ENCODE assay signal across 13 cellular contexts in the genomic region with DNA sequence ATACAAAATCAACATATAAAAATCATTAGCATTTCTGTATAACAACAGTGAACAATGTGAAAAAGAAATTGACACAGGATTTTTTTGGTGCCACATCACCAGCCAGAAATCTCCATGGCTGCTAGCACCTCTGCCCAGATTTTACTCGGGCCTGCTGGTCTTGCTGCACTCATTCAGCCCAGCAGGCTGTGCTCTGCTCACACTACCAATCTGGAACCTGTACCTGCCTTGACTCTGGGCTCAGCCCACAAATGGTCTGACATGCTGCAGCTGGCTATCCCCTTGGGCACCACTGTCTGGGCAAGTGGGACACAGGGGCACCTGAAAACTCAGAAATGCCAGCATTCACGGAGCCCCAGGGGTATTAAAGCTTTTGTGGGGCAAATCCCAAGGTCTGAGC.
DNase-seq lines count a peak whose midpoint lies in the region; ATAC-seq and TF ChIP-seq lines count a peak whose summit lies in the region.
"Had no signal": no experiment of that assay in that cellular context is flagged by ENCODE, and none has a peak within 500 bp of the region (broad histone marks: within the 10 kb centered on the region; RNA-seq: fewer than 3 reads in every experiment).

No MANE protein-coding gene starts in this region.

- peak; percentile 23; the same call in 1 of the 2 replicates for TF ChIP-seq CTCF in IMR-90 (conservative IDR thresholded peaks at IDR 0.05; ENCODE audit: low read depth, low read length)
- TF ChIP-seq CTCF in nephron progenitor cell (IDR thresholded peaks at IDR 0.05), result peak; percentile 8

- no peaks in the 10 kb centered on the region for H3K4me1 Mint-ChIP-seq in nephron progenitor cell
- H3K4me1 Mint-ChIP-seq: activated naive CD4-positive, alpha-beta T cell treated with anti-CD3 and anti-CD28 coated beads, Interleukin-2, amount 50 U/mL, for 24 hours; naive thymus-derived CD8-positive, alpha-beta T cell had no signal

- no peak for ATAC-seq in IMR-90 (ENCODE audit: low read depth)
- ATAC-seq: naive thymus-derived CD8-positive, alpha-beta T cell had no signal

- H4K5ac ChIP-seq in IMR-90 (ENCODE audit: low read depth, low read length), result no peak overlapping the region

- H3K4me3 ChIP-seq in IMR-90 (ENCODE audit: insufficient read depth, low read depth, low read length), result no peak overlapping the region

- TF ChIP-seq RAD21 in IMR-90 (IDR thresholded peaks at IDR 0.05; ENCODE audit: low read length), result peak; percentile 31

- H3K4me3 Mint-ChIP-seq in nephron progenitor cell, result no peak overlapping the region
- H3K4me3 Mint-ChIP-seq: activated naive CD4-positive, alpha-beta T cell treated with anti-CD3 and anti-CD28 coated beads, Interleukin-2, amount 50 U/mL, for 24 hours; naive thymus-derived CD8-positive, alpha-beta T cell had no signal

- H3K9me3 ChIP-seq in IMR-90 (ENCODE audit: control insufficient read depth, insufficient read depth, low read length), result peaks cover 4% of the 10 kb centered on the region

- CTCF ChIA-PET in IMR-90 (lab: Yijun Ruan, JAX), result no interaction called here

- no peak overlapping the region for H3K4ac ChIP-seq in IMR-90 (ENCODE audit: low read depth, low read length)

- dilution Hi-C loops in IMR-90 (cut with HindIII; ENCODE audit: low sequenced_read_pairs, unreplicated experiment), result no loop called here

- H3K23ac ChIP-seq in IMR-90 (ENCODE audit: low read depth, low read length), result no peak overlapping the region

- no peak overlapping the region for H4K8ac ChIP-seq in IMR-90 (ENCODE audit: low read depth in 2 of 2, low read length in 2 of 2)

- no peak overlapping the region for H2BK120ac ChIP-seq in IMR-90 (ENCODE audit: low read depth, low read length)

- H3K18ac ChIP-seq in IMR-90 (ENCODE audit: low read depth, low read length), result no peak overlapping the region

- peaks cover 14% of the 10 kb centered on the region for H3K9me3 Mint-ChIP-seq in nephron progenitor cell

- no peak overlapping the region for H2AK9ac ChIP-seq in IMR-90 (replicated peaks; ENCODE audit: low read depth, low read length, poor library complexity)

- no peak overlapping the region for H3K27ac Mint-ChIP-seq in nephron progenitor cell
- H3K27ac Mint-ChIP-seq: activated naive CD4-positive, alpha-beta T cell treated with anti-CD3 and anti-CD28 coated beads, Interleukin-2, amount 50 U/mL, for 24 hours; naive thymus-derived CD8-positive, alpha-beta T cell had no signal

- no peak for TF ChIP-seq POLR2A in IMR-90 (IDR thresholded peaks at IDR 0.05; ENCODE audit: low read depth, low read length)

- intact Hi-C loops in IMR-90 (cut with micrococcal nuclease), result no loop called here

- H2AFZ ChIP-seq in IMR-90 (replicated peaks; ENCODE audit: low read length, poor library complexity), result peak overlapping the region; percentile 68

- 43% methylated on average over 1 of the region's 2 CpGs; no CpG with 5 or more reads in 1 of the 2 experiments for WGBS in IMR-90 (ENCODE audit: extremely low coverage in 2 of 2, insufficient read length in 1 of 2), 2 experiments

- no peak overlapping the region for H2BK15ac ChIP-seq in IMR-90 (ENCODE audit: low read depth, low read length)

- no peaks in the 10 kb centered on the region for H3K36me3 ChIP-seq in IMR-90 (ENCODE audit: control insufficient read depth, insufficient read depth, low read length)

- H3K79me1 ChIP-seq in IMR-90 (ENCODE audit: low read depth in 1 of 2, low read length in 2 of 2), result no peaks in the 10 kb centered on the region

- no peaks in the 10 kb centered on the region for H3K9me1 ChIP-seq in IMR-90 (ENCODE audit: insufficient read depth, low read length)

- H3K9ac ChIP-seq in IMR-90 (ENCODE audit: low read depth, low read length), result no peak overlapping the region

- no peak overlapping the region for H3K14ac ChIP-seq in IMR-90 (replicated peaks; ENCODE audit: low read depth, low read length)

- H3K36me3 Mint-ChIP-seq in nephron progenitor cell (ENCODE audit: low read depth), result no peaks in the 10 kb centered on the region
- H3K36me3 Mint-ChIP-seq: activated naive CD4-positive, alpha-beta T cell treated with anti-CD3 and anti-CD28 coated beads, Interleukin-2, amount 50 U/mL, for 24 hours had no signal

- no peak overlapping the region for H2BK20ac ChIP-seq in IMR-90 (ENCODE audit: low read depth, low read length)

- no peaks in the 10 kb centered on the region for H3K27me3 Mint-ChIP-seq in nephron progenitor cell (ENCODE audit: low read depth, poor library complexity)
- H3K27me3 Mint-ChIP-seq: activated naive CD4-positive, alpha-beta T cell treated with anti-CD3 and anti-CD28 coated beads, Interleukin-2, amount 50 U/mL, for 24 hours; naive thymus-derived CD8-positive, alpha-beta T cell had no signal

- in situ Hi-C loops in IMR-90 (cut with MboI; ENCODE audit: low sequenced_read_pairs), result no loop called here

- no peak overlapping the region for H2BK5ac ChIP-seq in IMR-90 (ENCODE audit: low read depth, low read length, poor library complexity, severe bottlenecking)

- H3K56ac ChIP-seq in IMR-90 (ENCODE audit: extremely low read depth, insufficient read depth, low read length), result no peak overlapping the region

- BruUV-seq in IMR-90 (replicated peaks; lab: Mats Ljungman, UMichigan), result no TSS peak

- H3K4me1 ChIP-seq in IMR-90 (ENCODE audit: control insufficient read depth, insufficient read depth, low read length), result no peaks in the 10 kb centered on the region

- POLR2A ChIA-PET in IMR-90 (lab: Charles Lee; ENCODE audit: unreplicated experiment), result no interaction called here

- H4K91ac ChIP-seq in IMR-90 (ENCODE audit: insufficient read depth, low read depth, low read length), result no peak overlapping the region

- no peaks in the 10 kb centered on the region for H4K20me1 ChIP-seq in IMR-90 (ENCODE audit: insufficient read depth, low read length)

- no peak overlapping the region for H2AK5ac ChIP-seq in IMR-90 (ENCODE audit: low read depth, low read length)

- H3K27me3 ChIP-seq in IMR-90 (ENCODE audit: control insufficient read depth, insufficient read depth, low read length), result no peaks in the 10 kb centered on the region

- no peak overlapping the region for H3K27ac ChIP-seq in IMR-90 (ENCODE audit: insufficient read depth, low read length)

- no peak overlapping the region for H3K4me2 ChIP-seq in IMR-90 (ENCODE audit: low read depth, low read length)

- peak; percentile 14 for DNase-seq in ELF-1 (ENCODE audit: low read depth, low spot score)
- no peak for DNase-seq in IMR-90
- DNase-seq in dermis blood vessel endothelial cell, result peak; percentile 27
- DNase-seq in nephron progenitor cell, result peak; percentile 6
- no peak for DNase-seq in AML-193 (lab: John Stamatoyannopoulos, UW)
- DNase-seq in NCI-H2196 treated with DMSO at 0.1 percent for 48 hours (lab: John Stamatoyannopoulos, UW; ENCODE audit: unreplicated experiment), result no peak
- no peak for DNase-seq in epidermal melanocyte (ENCODE audit: insufficient read length, low spot score)
- DNase-seq: activated CD4-positive, alpha-beta T cell treated with anti-CD3 and anti-CD28 coated beads, Interleukin-2, amount 50 U/mL, for 4 hours; C1 segment of cervical spinal cord; DMS153; naive thymus-derived CD8-positive, alpha-beta T cell; NCI-H2081 treated with DMSO at 0.1 percent for 48 hours had no signal

TF ChIP-seq in IMR-90, 13 proteins besides CTCF, POLR2A, EP300 and RAD21:
- no peak for TF ChIP-seq RFX5 (IDR thresholded peaks at IDR 0.05; ENCODE audit: low read depth, low read length)
- no peak for TF ChIP-seq MAFK (IDR thresholded peaks at IDR 0.05; ENCODE audit: low read depth, low read length)
- TF ChIP-seq CHD1 (IDR thresholded peaks at IDR 0.05; ENCODE audit: low read depth, low read length), result no peak
- no peak for TF ChIP-seq RCOR1 (IDR thresholded peaks at IDR 0.05; ENCODE audit: insufficient replicate concordance, low read length)
- no peak for TF ChIP-seq BHLHE40 (IDR thresholded peaks at IDR 0.05; ENCODE audit: low read depth, low read length)
- no peak for TF ChIP-seq FOS (IDR thresholded peaks at IDR 0.05; ENCODE audit: low read depth, low read length)
- TF ChIP-seq USF2 (IDR thresholded peaks at IDR 0.05; ENCODE audit: low read depth, low read length), result no peak
- TF ChIP-seq ELK1 (IDR thresholded peaks at IDR 0.05; ENCODE audit: borderline replicate concordance, low read depth, low read length), result no peak
- TF ChIP-seq CEBPB (IDR thresholded peaks at IDR 0.05; ENCODE audit: low read depth, low read length), result no peak
- TF ChIP-seq NFE2L2 (IDR thresholded peaks at IDR 0.05; ENCODE audit: low read depth, low read length), result no peak
- TF ChIP-seq MAZ (IDR thresholded peaks at IDR 0.05; ENCODE audit: borderline replicate concordance, low read depth, low read length), result no peak
- no peak for TF ChIP-seq SMC3 (IDR thresholded peaks at IDR 0.05; ENCODE audit: low read depth, low read length)
- TF ChIP-seq MXI1 (IDR thresholded peaks at IDR 0.05; ENCODE audit: borderline replicate concordance, low read depth, low read length), result no peak

Comparison
In these comparisons a context has a peak if more than half of its experiments do, and no peak if none do; other contexts are left out.
1. DNase-seq: peak in ELF-1 (single experiment), dermis blood vessel endothelial cell (single experiment) and nephron progenitor cell (single experiment); none in IMR-90 (single experiment), AML-193 (0 of 2), NCI-H2196 treated with DMSO at 0.1 percent for 48 hours (single experiment) and epidermal melanocyte (single experiment).